ENCODE assay signal across 19 cellular contexts in genomic region chr5:115336201-115336720, GRCh38.
"Had no signal": no experiment of that assay in that cellular context is flagged by ENCODE, and none has a peak within 500 bp of the region (broad histone marks: within the 10 kb centered on the region; RNA-seq: fewer than 3 reads in every experiment).

No MANE protein-coding gene starts in this region.

- H3K4me3 ChIP-seq: colonic mucosa, hepatocyte, mucosa of descending colon, skin epidermis, thoracic aorta, transverse colon had no signal

- H3K27ac ChIP-seq: colonic mucosa, hepatocyte, neutrophil, skin epidermis, thoracic aorta, transverse colon had no signal

- DNase-seq: caudate nucleus; colonic mucosa; dermis blood vessel endothelial cell; effector CD8-positive, alpha-beta T cell; head of caudate nucleus; kidney glomerular epithelial cell; mucosa of descending colon; naive thymus-derived CD8-positive, alpha-beta T cell; posterior cingulate gyrus; stimulated activated CD4-positive, alpha-beta T cell treated with anti-CD3 and anti-CD28 coated beads, Interleukin-2, amount 100 ng/mL, for 48 hours; stimulated activated naive CD8-positive, alpha-beta T cell treated with anti-CD3 and anti-CD28 coated beads, Interleukin-15, Interleukin-2, amounts not matched to agents 100 U/mL and 50 U/mL, for 24 hours; transverse colon had no signal

- ATAC-seq: esophagus mucosa; mucosa of descending colon; naive thymus-derived CD8-positive, alpha-beta T cell; sciatic nerve; stimulated activated effector memory CD8-positive, alpha-beta T cell treated with anti-CD3 and anti-CD28 coated beads, Interleukin-12 subunit alpha, Interleukin-12 subunit beta, amount 100 ng/mL, for 72 hours; stimulated activated naive CD8-positive, alpha-beta T cell treated with anti-CD3 and anti-CD28 coated beads, Interleukin-15, Interleukin-2, amounts not matched to agents 100 U/mL and 50 U/mL, for 24 hours had no signal

- H3K27me3 ChIP-seq: colonic mucosa, hepatocyte, neutrophil, transverse colon had no signal
